ENCODE assay signal across 10 cellular contexts in the genomic region with DNA sequence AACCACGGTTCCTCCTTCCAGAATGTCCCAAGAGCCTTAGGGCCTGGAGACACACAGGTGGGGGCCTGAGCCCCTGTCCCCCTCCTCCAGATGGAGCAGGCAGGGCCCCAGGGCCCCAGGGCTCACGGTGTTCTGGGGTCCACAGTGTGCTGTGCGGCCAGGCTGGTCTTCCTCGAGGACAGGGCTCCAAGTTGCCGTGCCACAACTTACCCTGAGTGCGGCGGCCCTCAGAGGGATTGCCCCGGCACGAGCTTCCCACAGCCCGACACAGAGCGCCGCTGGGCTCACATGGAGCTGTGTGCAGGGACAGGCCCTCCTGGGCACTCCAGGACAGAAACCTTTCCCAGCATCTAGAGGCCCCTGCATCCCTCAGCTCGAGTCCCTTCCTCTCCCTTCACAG.
DNase-seq lines count a peak whose midpoint lies in the region; ATAC-seq, FAIRE-seq and TF ChIP-seq lines count a peak whose summit lies in the region.
"Had no signal": no experiment of that assay in that cellular context is flagged by ENCODE, and none has a peak within 500 bp of the region (broad histone marks: within the 10 kb centered on the region; RNA-seq: fewer than 3 reads in every experiment).

No MANE protein-coding gene starts in this region.

- H3K4me3 ChIP-seq in A673 (ENCODE audit: low read depth, low read length, poor library complexity, severe bottlenecking) (no peak overlapping the region), GM12865 (ENCODE audit: low read depth, low read length) (peak overlapping the region; percentile 92), small intestine (ENCODE audit: low read depth in 1 of 2, low read length in 2 of 2) (no peak overlapping the region), BE2C (ENCODE audit: low read depth, low read length) (no peak overlapping the region)

- peak overlapping the region; percentile 97 for H3K27ac Mint-ChIP-seq in activated CD8-positive, alpha-beta T cell treated with anti-CD3 and anti-CD28 coated beads, Interleukin-2, amount 10 ng/mL, durations not matched to agents 7 days and 5 days
- H3K27ac Mint-ChIP-seq in mesothelial cell of epicardium = peak overlapping the region; percentile 96

- no TSS peak for BruUV-seq in A673 (replicated peaks; lab: Mats Ljungman, UMichigan)

- CTCF ChIA-PET in A673 (lab: Charles Lee) = no interaction called here
- CTCF ChIA-PET in activated CD8-positive, alpha-beta T cell treated with anti-CD3 and anti-CD28 coated beads, Interleukin-2, amount 10 ng/mL, durations not matched to agents 7 days and 5 days (lab: Charles Lee) = no interaction called here

- peaks cover 31% of the 10 kb centered on the region for H3K36me3 Mint-ChIP-seq in activated CD8-positive, alpha-beta T cell treated with anti-CD3 and anti-CD28 coated beads, Interleukin-2, amount 10 ng/mL, durations not matched to agents 7 days and 5 days (ENCODE audit: low read depth)
- peaks cover 3% of the 10 kb centered on the region for H3K36me3 Mint-ChIP-seq in mesothelial cell of epicardium

- peaks cover 3% of the 10 kb centered on the region for H3K36me3 ChIP-seq in A673 (ENCODE audit: insufficient read depth, low read length, poor library complexity, severe bottlenecking)
- H3K36me3 ChIP-seq in small intestine (ENCODE audit: control insufficient read depth in 2 of 2, insufficient read depth in 2 of 2, low read length in 2 of 2) = no peaks in the 10 kb centered on the region
- peaks cover 16% of the 10 kb centered on the region for H3K36me3 ChIP-seq in BE2C

- H3K4me3 Mint-ChIP-seq in activated CD8-positive, alpha-beta T cell treated with anti-CD3 and anti-CD28 coated beads, Interleukin-2, amount 10 ng/mL, durations not matched to agents 7 days and 5 days = peak overlapping the region; percentile 68
- no peak overlapping the region for H3K4me3 Mint-ChIP-seq in mesothelial cell of epicardium

- no peak for DNase-seq in A673 (ENCODE audit: low spot score)
- DNase-seq in GM12865 (ENCODE audit: low read depth) = no peak
- DNase-seq in activated CD8-positive, alpha-beta T cell treated with anti-CD3 and anti-CD28 coated beads, Interleukin-2, amount 10 ng/mL, durations not matched to agents 7 days and 5 days = no peak
- DNase-seq in mesothelial cell of epicardium (ENCODE audit: low spot score in 2 of 2, unreplicated experiment in 2 of 2) = no peak
- DNase-seq in small intestine = no peak
- DNase-seq in DMS 273 treated with DMSO at 0.1 percent for 48 hours (lab: John Stamatoyannopoulos, UW) = no peak
- DNase-seq in BE2C = no peak
- no peak for DNase-seq in NCI-H524 treated with DMSO at 0.1 percent for 48 hours (lab: John Stamatoyannopoulos, UW)
- DNase-seq: SW 1271 had no signal

- intact Hi-C loops in A673 (cut with micrococcal nuclease; ENCODE audit: unreplicated experiment) = no loop called here

- ATAC-seq in activated CD8-positive, alpha-beta T cell treated with anti-CD3 and anti-CD28 coated beads, Interleukin-2, amount 10 ng/mL, durations not matched to agents 7 days and 5 days = no peak

- TF ChIP-seq CTCF in A673 (conservative IDR thresholded peaks at IDR 0.05; ENCODE audit: low read depth, low read length) = no peak
- no peak for TF ChIP-seq CTCF in GM12865 (IDR thresholded peaks at IDR 0.05; ENCODE audit: insufficient read depth, low read depth, low read length, missing control alignments)
- no peak for TF ChIP-seq CTCF in mesothelial cell of epicardium (IDR thresholded peaks at IDR 0.05; ENCODE audit: unreplicated experiment)
- no peak for TF ChIP-seq CTCF in BE2C (IDR thresholded peaks at IDR 0.05; ENCODE audit: low read depth, low read length)

- H3K9me3 Mint-ChIP-seq in activated CD8-positive, alpha-beta T cell treated with anti-CD3 and anti-CD28 coated beads, Interleukin-2, amount 10 ng/mL, durations not matched to agents 7 days and 5 days (ENCODE audit: insufficient read depth) = no peaks in the 10 kb centered on the region
- H3K9me3 Mint-ChIP-seq in mesothelial cell of epicardium = no peaks in the 10 kb centered on the region

- H3K9me3 ChIP-seq in A673 (ENCODE audit: low read depth, low read length, poor library complexity, severe bottlenecking) = no peaks in the 10 kb centered on the region
- no peaks in the 10 kb centered on the region for H3K9me3 ChIP-seq in small intestine (ENCODE audit: control insufficient read depth, low read depth)
- no peaks in the 10 kb centered on the region for H3K9me3 ChIP-seq in BE2C
- H3K9me3 ChIP-seq: neutrophil had no signal

- H3K27ac ChIP-seq in A673 (ENCODE audit: low read depth, low read length, poor library complexity, severe bottlenecking) (peak overlapping the region; percentile 75), small intestine (ENCODE audit: low read depth in 1 of 2, low read length in 1 of 2) (peak overlapping the region in 1 of 2 donors; percentile 83)
- H3K27ac ChIP-seq: neutrophil had no signal

- no peaks in the 10 kb centered on the region for H3K27me3 Mint-ChIP-seq in activated CD8-positive, alpha-beta T cell treated with anti-CD3 and anti-CD28 coated beads, Interleukin-2, amount 10 ng/mL, durations not matched to agents 7 days and 5 days (ENCODE audit: low read depth)
- no peaks in the 10 kb centered on the region for H3K27me3 Mint-ChIP-seq in mesothelial cell of epicardium (ENCODE audit: low read depth)

- POLR2A ChIA-PET in A673 (lab: Charles Lee; ENCODE audit: low non-redundant PET) = no interaction called here
- POLR2A ChIA-PET in activated CD8-positive, alpha-beta T cell treated with anti-CD3 and anti-CD28 coated beads, Interleukin-2, amount 10 ng/mL, durations not matched to agents 7 days and 5 days (lab: Charles Lee) = no interaction called here

- no peak for FAIRE-seq in small intestine (lab: Jason Lieb, UNC)

- peaks cover 59% of the 10 kb centered on the region for H3K4me1 Mint-ChIP-seq in activated CD8-positive, alpha-beta T cell treated with anti-CD3 and anti-CD28 coated beads, Interleukin-2, amount 10 ng/mL, durations not matched to agents 7 days and 5 days (ENCODE audit: low read depth)
- peaks cover 68% of the 10 kb centered on the region for H3K4me1 Mint-ChIP-seq in mesothelial cell of epicardium

- H3K4me1 ChIP-seq in A673 (ENCODE audit: insufficient read depth, low read length, poor library complexity, severe bottlenecking) (peaks cover 54% of the 10 kb centered on the region), small intestine (ENCODE audit: control insufficient read depth in 2 of 2, insufficient read depth in 1 of 2, low read depth in 1 of 2, low read length in 1 of 2) (no peaks in the 10 kb centered on the region), BE2C (peaks cover 27% of the 10 kb centered on the region)

- H3K27me3 ChIP-seq in A673 (replicated peaks; ENCODE audit: insufficient read depth, low read depth, low read length, poor library complexity) (no peaks in the 10 kb centered on the region), small intestine (ENCODE audit: control insufficient read depth in 2 of 2, insufficient read depth in 2 of 2, low read length in 2 of 2) (no peaks in the 10 kb centered on the region), BE2C (no peaks in the 10 kb centered on the region)
- H3K27me3 ChIP-seq: neutrophil had no signal

- WGBS in small intestine, 3 donors = 90 to 97% (median 94%) methylated on average over 13 of the region's 13 CpGs
